ENCODE assay signal across 1 cellular context in genomic region chr22:38505595-38506117, GRCh38.
TF ChIP-seq lines count a peak whose summit lies in the region.

No MANE protein-coding gene starts in this region.

TF ChIP-seq in HepG2, 621 proteins besides CTCF, POLR2A, EP300 and RAD21 (continued from another document and continues in another):
- TF ChIP-seq ZFP91 (CRISPR knock-in tag; IDR thresholded peaks at IDR 0.05; ENCODE audit: borderline replicate concordance) (no peak), ZBTB7A (CRISPR knock-in tag; IDR thresholded peaks at IDR 0.05) (no peak), JDP2 (CRISPR knock-in tag; IDR thresholded peaks at IDR 0.05; ENCODE audit: borderline replicate concordance) (no peak), CREB1 (IDR thresholded peaks at IDR 0.05) (no peak), CREB1 (CRISPR knock-in tag; IDR thresholded peaks at IDR 0.05) (no peak), FLYWCH1 (CRISPR knock-in tag; IDR thresholded peaks at IDR 0.05) (no peak), THRA (CRISPR knock-in tag; IDR thresholded peaks at IDR 0.05; ENCODE audit: borderline replicate concordance) (peak; percentile 11; the same call in 1 of the 2 replicates), ZNF136 (CRISPR knock-in tag; IDR thresholded peaks at IDR 0.05; ENCODE audit: low read depth) (no peak), MLLT10 (CRISPR knock-in tag; IDR thresholded peaks at IDR 0.05) (no peak), ZNF18 (CRISPR knock-in tag; IDR thresholded peaks at IDR 0.05; ENCODE audit: insufficient replicate concordance) (no peak), ZFX (CRISPR knock-in tag; IDR thresholded peaks at IDR 0.05; ENCODE audit: low read depth) (peak; percentile 90), ZNF20 (CRISPR knock-in tag; IDR thresholded peaks at IDR 0.05) (no peak), ZNF572 (CRISPR knock-in tag; IDR thresholded peaks at IDR 0.05) (no peak), IKZF4 (CRISPR knock-in tag; IDR thresholded peaks at IDR 0.05; ENCODE audit: borderline replicate concordance, low read depth, not compliant biosample characterization) (peak; percentile 22), GTF3A (CRISPR knock-in tag; conservative IDR thresholded peaks at IDR 0.05) (no peak), ZNF281 (CRISPR knock-in tag; IDR thresholded peaks at IDR 0.05; ENCODE audit: borderline replicate concordance) (peak; percentile 35), GATAD2A (CRISPR knock-in tag; IDR thresholded peaks at IDR 0.05) (no peak), TRIM24 (CRISPR knock-in tag; IDR thresholded peaks at IDR 0.05) (no peak), SRY (CRISPR knock-in tag; IDR thresholded peaks at IDR 0.05) (no peak), IRF2 (CRISPR knock-in tag; IDR thresholded peaks at IDR 0.05) (no peak), MEIS2 (CRISPR knock-in tag; IDR thresholded peaks at IDR 0.05) (no peak), BCL3 (CRISPR knock-in tag; IDR thresholded peaks at IDR 0.05) (peak; percentile 41; the same call in 1 of the 2 replicates), E2F5 (CRISPR knock-in tag; conservative IDR thresholded peaks at IDR 0.05) (no peak), NCOA5 (CRISPR knock-in tag; IDR thresholded peaks at IDR 0.05) (no peak), ZNF782 (CRISPR knock-in tag; IDR thresholded peaks at IDR 0.05; ENCODE audit: borderline replicate concordance) (no peak; the same call in 1 of the 2 replicates), ZSCAN20 (CRISPR knock-in tag; IDR thresholded peaks at IDR 0.05; ENCODE audit: borderline replicate concordance) (no peak), ZFYVE20 (CRISPR knock-in tag; IDR thresholded peaks at IDR 0.05; ENCODE audit: borderline replicate concordance, low read depth) (no peak), SP140L (CRISPR knock-in tag; IDR thresholded peaks at IDR 0.05; ENCODE audit: borderline replicate concordance) (no peak), KAT7 (CRISPR knock-in tag; IDR thresholded peaks at IDR 0.05; ENCODE audit: borderline replicate concordance) (no peak), ATM (IDR thresholded peaks at IDR 0.05; ENCODE audit: borderline replicate concordance) (no peak), GLMP (CRISPR knock-in tag; IDR thresholded peaks at IDR 0.05; ENCODE audit: borderline replicate concordance) (no peak), SRSF1 (optimal IDR thresholded peaks at IDR 0.05; ENCODE audit: low read depth, low read length) (no peak), MXD4 (CRISPR knock-in tag; IDR thresholded peaks at IDR 0.05) (no peak), NONO (IDR thresholded peaks at IDR 0.05) (no peak), NONO (CRISPR knock-in tag; conservative IDR thresholded peaks at IDR 0.05) (0 out of 2 replicates have a peak, but pooled peaks have one; percentile 21), ZNF589 (CRISPR knock-in tag; conservative IDR thresholded peaks at IDR 0.05) (no peak), ZNF44 (CRISPR knock-in tag; IDR thresholded peaks at IDR 0.05) (no peak), ZBTB33 (CRISPR knock-in tag; IDR thresholded peaks at IDR 0.05) (no peak), ZFP36L1 (CRISPR knock-in tag; IDR thresholded peaks at IDR 0.05) (no peak), SALL1 (CRISPR knock-in tag; IDR thresholded peaks at IDR 0.05) (no peak; the same call in 1 of the 2 replicates), ISX (CRISPR knock-in tag; conservative IDR thresholded peaks at IDR 0.05) (no peak), FUBP1 (CRISPR knock-in tag; IDR thresholded peaks at IDR 0.05; ENCODE audit: borderline replicate concordance) (no peak), GRHL1 (CRISPR knock-in tag; conservative IDR thresholded peaks at IDR 0.05) (no peak), BATF2 (CRISPR knock-in tag; IDR thresholded peaks at IDR 0.05) (no peak), ZNF746 (CRISPR knock-in tag; IDR thresholded peaks at IDR 0.05) (0 out of 2 replicates have a peak, but pooled peaks have one; percentile 27), TAF15 (IDR thresholded peaks at IDR 0.05; ENCODE audit: low read depth, low read length, poor library complexity, severe bottlenecking) (peak; percentile 43), CHD2 (IDR thresholded peaks at IDR 0.05; ENCODE audit: low read depth, low read length) (no peak), KDM3A (CRISPR knock-in tag; IDR thresholded peaks at IDR 0.05; ENCODE audit: low read depth) (no peak; the same call in 1 of the 2 replicates)
